15 cellular contexts compared by ENCODE assay signal in the genomic region with DNA sequence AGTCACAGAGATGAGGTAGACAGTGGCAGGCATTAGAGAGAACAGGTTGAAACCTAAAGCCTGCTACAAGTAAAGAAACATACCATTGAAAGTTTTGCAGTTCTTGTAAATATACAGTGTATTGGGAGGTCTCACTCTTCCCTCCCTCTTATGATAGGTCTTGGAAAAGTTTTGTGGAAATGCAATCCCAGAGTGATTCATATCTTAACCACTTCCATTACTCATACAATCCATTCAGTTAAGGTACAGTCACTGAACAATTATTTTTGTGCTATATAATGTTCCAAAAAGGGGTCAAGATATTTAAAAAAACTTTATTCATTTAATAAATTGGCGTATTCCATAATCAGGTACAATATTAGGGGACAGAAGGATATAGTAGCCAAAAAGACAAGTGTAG.
DNase-seq lines count a peak whose midpoint lies in the region; ATAC-seq and TF ChIP-seq lines count a peak whose summit lies in the region.
"Had no signal": no experiment of that assay in that cellular context is flagged by ENCODE, and none has a peak within 500 bp of the region (broad histone marks: within the 10 kb centered on the region; RNA-seq: fewer than 3 reads in every experiment).

No MANE protein-coding gene starts in this region.

- DNase-seq in AG10803 (ENCODE audit: low read depth) (peak; percentile 67), M059J (ENCODE audit: low read depth) (peak; percentile 86), cardiac fibroblast (ENCODE audit: low read depth in 2 of 2) (peak; percentile 55 to 86), kidney tubule cell (ENCODE audit: low spot score) (peak; percentile 75), activated gamma-delta T cell (lab: John Stamatoyannopoulos, UW) (no peak)
- DNase-seq: activated CD8-positive, alpha-beta memory T cell treated with anti-CD3 and anti-CD28 coated beads for 24 hours; activated naive CD4-positive, alpha-beta T cell treated with anti-CD3 and anti-CD28 coated beads for 36 hours; GF-D8; hippocampal formation; stimulated activated CD4-positive, alpha-beta T cell treated with anti-CD3 and anti-CD28 coated beads, Interleukin-2, amount 100 ng/mL, for 48 hours; stimulated activated naive CD4-positive, alpha-beta T cell treated with Interleukin-2 at 50 U/mL for 16 hours had no signal

- TF ChIP-seq CTCF in AG10803 (conservative IDR thresholded peaks at IDR 0.05; ENCODE audit: low read length) (no peak), cardiac fibroblast (IDR thresholded peaks at IDR 0.05; ENCODE audit: low read depth, low read length) (no peak)

- H3K4me3 ChIP-seq in AG10803 (ENCODE audit: low read length): no peak overlapping the region
- H3K4me3 ChIP-seq in cardiac fibroblast (replicated peaks in 1 of 2; ENCODE audit: low read depth in 2 of 2, low read length in 2 of 2): no peak overlapping the region
- H3K4me3 ChIP-seq: BLaER1 treated with 17β-estradiol and CSF1 and Interleukin-3, amounts not matched to agents 10 nM and 100 nM had no signal

- ATAC-seq in GM21528 (IDR thresholded peaks at IDR 0.05; ENCODE audit: low FRiP score, unreplicated experiment) (no peak), HG03354 (IDR thresholded peaks at IDR 0.05; ENCODE audit: poor library complexity, severe bottlenecking, unreplicated experiment) (no peak), HG03439 (IDR thresholded peaks at IDR 0.05; ENCODE audit: unreplicated experiment) (no peak)
